19 cellular contexts compared by ENCODE assay signal in the genomic region with DNA sequence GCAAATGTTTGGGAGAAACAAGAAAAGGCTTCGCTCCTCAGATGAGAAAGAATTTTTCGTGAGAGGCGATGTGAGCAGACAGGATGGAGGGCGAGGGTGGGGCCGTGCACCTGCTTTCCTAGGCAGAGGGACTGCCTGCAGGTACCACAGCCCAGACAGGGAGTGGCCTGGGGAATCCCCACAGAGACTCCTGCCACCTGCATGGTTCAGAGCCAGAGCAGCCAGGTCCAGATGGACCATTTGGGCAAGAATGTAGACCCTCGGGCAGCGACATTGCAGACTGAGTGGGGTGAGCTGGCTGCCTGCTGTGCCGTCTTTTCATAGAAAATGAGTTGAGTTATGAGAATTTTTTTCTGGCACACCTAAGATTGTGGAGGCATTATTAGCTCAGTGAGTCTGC.
A peak's percentile ranks its signal among the peaks of the same experiment; 100 is the strongest.
DNase-seq lines count a peak whose midpoint lies in the region; ATAC-seq and TF ChIP-seq lines count a peak whose summit lies in the region.
"Had no signal": no experiment of that assay in that cellular context is flagged by ENCODE, and none has a peak within 500 bp of the region (broad histone marks: within the 10 kb centered on the region; RNA-seq: fewer than 3 reads in every experiment).

No MANE protein-coding gene starts in this region.

- no peak overlapping the region for H3K4me3 Mint-ChIP-seq in brain
- H3K4me3 Mint-ChIP-seq in progenitor cell of endocrine pancreas (ENCODE audit: low read depth) = peak overlapping the region; percentile 14
- H3K4me3 Mint-ChIP-seq: activated T-cell treated with anti-CD3 and anti-CD28 coated beads, Interleukin-2, amount 50 U/mL, for 24 hours; naive thymus-derived CD4-positive, alpha-beta T cell had no signal

- H3K4me1 Mint-ChIP-seq in brain = peaks cover 41% of the 10 kb centered on the region
- peaks cover 41% of the 10 kb centered on the region for H3K4me1 Mint-ChIP-seq in progenitor cell of endocrine pancreas (ENCODE audit: low read depth)
- H3K4me1 Mint-ChIP-seq: naive thymus-derived CD4-positive, alpha-beta T cell had no signal

- peak overlapping the region in 3 of 5 experiments; percentile 10 to 92 (median 17) for H3K27ac Mint-ChIP-seq in brain
- H3K27ac Mint-ChIP-seq in progenitor cell of endocrine pancreas = peak overlapping the region; percentile 5
- H3K27ac Mint-ChIP-seq: activated naive CD4-positive, alpha-beta T cell treated with anti-CD3 and anti-CD28 coated beads, Interleukin-2, amount 50 U/mL, for 72 hours; activated T-cell treated with anti-CD3 and anti-CD28 coated beads, Interleukin-2, amount 50 U/mL, for 24 hours; naive thymus-derived CD4-positive, alpha-beta T cell had no signal

- no peak for TF ChIP-seq CTCF in brain (conservative IDR thresholded peaks at IDR 0.05)
- no peak for TF ChIP-seq CTCF in progenitor cell of endocrine pancreas (IDR thresholded peaks at IDR 0.05; ENCODE audit: unreplicated experiment)

- H3K36me3 Mint-ChIP-seq in brain (no peaks in the 10 kb centered on the region), progenitor cell of endocrine pancreas (ENCODE audit: insufficient read depth) (no peaks in the 10 kb centered on the region)
- H3K36me3 Mint-ChIP-seq: activated naive CD4-positive, alpha-beta T cell treated with anti-CD3 and anti-CD28 coated beads, Interleukin-2, amount 50 U/mL, for 72 hours; naive thymus-derived CD4-positive, alpha-beta T cell had no signal

- H3K27me3 Mint-ChIP-seq in brain (peaks cover 6% of the 10 kb centered on the region), progenitor cell of endocrine pancreas (peaks cover 6% of the 10 kb centered on the region)

- peak; percentile 52 to 66 for DNase-seq in NCI-H187 (lab: John Stamatoyannopoulos, UW)
- no peak for DNase-seq in NCI-H187 treated with DMSO at 0.1 percent for 48 hours (lab: John Stamatoyannopoulos, UW)
- DNase-seq in NCI-H510A treated with DMSO at 0.1 percent for 48 hours (lab: John Stamatoyannopoulos, UW) = peak; percentile 65
- DNase-seq in progenitor cell of endocrine pancreas (ENCODE audit: low spot score, unreplicated experiment) = no peak
- DNase-seq in activated CD4-positive, CD25-positive, alpha-beta regulatory T cell treated with anti-CD3 and anti-CD28 coated beads, Interleukin-2, amount 50 U/mL, for 72 hours = no peak
- no peak for DNase-seq in hypothalamus (lab: John Stamatoyannopoulos, UW)
- DNase-seq in sciatic nerve (ENCODE audit: low spot score) = no peak
- DNase-seq: activated CD4-positive, alpha-beta T cell treated with anti-CD3 and anti-CD28 coated beads, Interleukin-2, amount 50 U/mL, for 48 hours; activated T-cell treated with anti-CD3 and anti-CD28 coated beads, Interleukin-2, amount 50 U/mL, for 24 hours; DMS 273 treated with DMSO at 0.1 percent for 48 hours; lower lobe of right lung; naive thymus-derived CD4-positive, alpha-beta T cell; NCI-H1694 treated with DMSO at 0.1 percent for 48 hours; stimulated activated CD4-positive, alpha-beta T cell treated with anti-CD3 and anti-CD28 coated beads, Interleukin-12 subunit alpha, Interleukin-12 subunit beta, amount 100 ng/mL, for 4 hours; stimulated activated naive CD4-positive, alpha-beta T cell treated with Interleukin-2 at 50 U/mL for 16 hours had no signal

- H3K9me3 Mint-ChIP-seq in brain = peaks cover 2 to 8% (median 3%) of the 10 kb centered on the region in 5 experiments
- no peaks in the 10 kb centered on the region for H3K9me3 Mint-ChIP-seq in progenitor cell of endocrine pancreas (ENCODE audit: low read depth)

- intact Hi-C loops in sciatic nerve (cut with DNase I) = no loop called here

- ATAC-seq in sciatic nerve = no peak
- ATAC-seq: activated naive CD4-positive, alpha-beta T cell treated with anti-CD3 and anti-CD28 coated beads, Interleukin-2, amount 50 U/mL, for 72 hours; esophagus mucosa; lower lobe of right lung; naive thymus-derived CD4-positive, alpha-beta T cell; SK-N-SH treated with all-trans-retinoic acid at 6 μM for 48 hours had no signal

Comparison
In these comparisons a context has a peak if more than half of its experiments do, and no peak if none do; other contexts are left out.
1. DNase-seq: peak in NCI-H187 (2 of 2) and NCI-H510A treated with DMSO at 0.1 percent for 48 hours (single experiment); none in NCI-H187 treated with DMSO at 0.1 percent for 48 hours (single experiment), progenitor cell of endocrine pancreas (single experiment), activated CD4-positive, CD25-positive, alpha-beta regulatory T cell treated with anti-CD3 and anti-CD28 coated beads, Interleukin-2, amount 50 U/mL, for 72 hours (single experiment), hypothalamus (0 of 51) and sciatic nerve (single experiment).